In genomic region chr22:17726006-17726405, GRCh38 we compare ENCODE assay signal across 8 cellular contexts. TPM values are rescaled to one million over a fixed set of nuclear protein-coding genes. Genes with fewer than 3 reads are reported as not detected.
DNase-seq lines count a peak whose midpoint lies in the region; ATAC-seq and TF ChIP-seq lines count a peak whose summit lies in the region.
"Not testable (repeated sequence)": the region's sequence is repeated elsewhere in the genome, so short reads cannot be mapped to it uniquely, and the experiment has no call there.

No MANE protein-coding gene starts in this region.

- H3K27me3 Mint-ChIP-seq in activated naive CD4-positive, alpha-beta T cell treated with anti-CD3 and anti-CD28 coated beads, Interleukin-2, amount 50 U/mL, for 24 hours; osteocyte (ENCODE audit: unreplicated experiment): not testable (repeated sequence)

- not testable (repeated sequence) for TF ChIP-seq CTCF in AG04450 (IDR thresholded peaks at IDR 0.05; ENCODE audit: low read depth, low read length); IMR-90 (conservative IDR thresholded peaks at IDR 0.05; ENCODE audit: low read depth, low read length); dorsolateral prefrontal cortex (IDR thresholded peaks at IDR 0.05 in 54 of 56, conservative IDR thresholded peaks at IDR 0.05 in 2 of 56; ENCODE audit: low read depth in 1 of 56, partially characterized antibody in 56 of 56); heart left ventricle (IDR thresholded peaks at IDR 0.05); osteocyte (IDR thresholded peaks at IDR 0.05); thoracic aorta (IDR thresholded peaks at IDR 0.05)

- not testable (repeated sequence) for H3K4me3 Mint-ChIP-seq in activated naive CD4-positive, alpha-beta T cell treated with anti-CD3 and anti-CD28 coated beads, Interleukin-2, amount 50 U/mL, for 24 hours
- peak overlapping the region; percentile 43 for H3K4me3 Mint-ChIP-seq in osteocyte (ENCODE audit: unreplicated experiment)

- not testable (repeated sequence) for H2AFZ ChIP-seq in IMR-90 (replicated peaks; ENCODE audit: low read length, poor library complexity); mesenchymal stem cell (ENCODE audit: low read depth, low read length)

- in situ Hi-C loops in IMR-90 (cut with MboI; ENCODE audit: low sequenced_read_pairs) = loop anchor here (10.0 kb wide), 1 partner anchor 161 kb away; the partner anchor contains the start of gene SLC25A18

- not testable (repeated sequence) for H4K20me1 ChIP-seq in IMR-90 (ENCODE audit: insufficient read depth, low read length)

- peak overlapping the region in 1 of 2 experiments; percentile 54; a peak in 3 of 4 replicates for H4K8ac ChIP-seq in IMR-90 (ENCODE audit: low read depth in 2 of 2, low read length in 2 of 2)
- H4K8ac ChIP-seq in mesenchymal stem cell (ENCODE audit: low read length) = not testable (repeated sequence)

- peak overlapping the region; percentile 29; the same call in 1 of the 2 replicates for H3K4me2 ChIP-seq in IMR-90 (ENCODE audit: low read depth, low read length)
- not testable (repeated sequence) for H3K4me2 ChIP-seq in mesenchymal stem cell (ENCODE audit: low read length, poor library complexity, severe bottlenecking)

- intact Hi-C loops in IMR-90 (cut with micrococcal nuclease) (loop anchor here (2.0 kb wide), 1 partner anchor 87 kb away; the partner anchor contains the start of gene BCL2L13), dorsolateral prefrontal cortex (cut with DNase I) (loop anchor here in 1 of 2 donors (10.0 kb wide), 1 partner anchor 91 kb away; the partner anchor contains the start of gene BCL2L13), heart left ventricle (cut with DNase I) (loop anchor here in 2 of 10 donors (10.0 kb wide), 1 partner anchor 171 kb away; no protein-coding TSS in a partner anchor)

- not testable (repeated sequence) for H3K4me3 ChIP-seq in AG04450 (ENCODE audit: low read depth, low read length); IMR-90 (ENCODE audit: insufficient read depth, low read depth, low read length); dorsolateral prefrontal cortex; heart left ventricle; mesenchymal stem cell (ENCODE audit: insufficient read depth in 1 of 2, low read depth in 1 of 2, low read length in 2 of 2); thoracic aorta

- ATAC-seq in IMR-90 (ENCODE audit: low read depth); heart left ventricle; thoracic aorta (ENCODE audit: insufficient number of reproducible peaks, low FRiP score, low read depth): not testable (repeated sequence)

- H3K36me3 ChIP-seq in IMR-90 (ENCODE audit: control insufficient read depth, insufficient read depth, low read length) = peaks cover 25% of the 10 kb centered on the region
- peaks cover 0 to 49% (median 42%) of the 10 kb centered on the region in 9 donors for H3K36me3 ChIP-seq in heart left ventricle
- H3K36me3 ChIP-seq in mesenchymal stem cell (ENCODE audit: control insufficient read depth in 1 of 2, insufficient read depth in 2 of 2, low read depth in 1 of 2, low read length in 2 of 2) = peaks cover 26 to 58% of the 10 kb centered on the region in 2 experiments
- H3K36me3 ChIP-seq in thoracic aorta = peaks cover 16% of the 10 kb centered on the region

- peak overlapping the region; percentile 48 for H2BK120ac ChIP-seq in IMR-90 (ENCODE audit: low read depth, low read length)
- not testable (repeated sequence) for H2BK120ac ChIP-seq in mesenchymal stem cell (ENCODE audit: low read depth, low read length)

- not testable (repeated sequence) for TF ChIP-seq RAD21 in IMR-90 (IDR thresholded peaks at IDR 0.05; ENCODE audit: low read length)

- peak overlapping the region; percentile 36 for H3K9ac ChIP-seq in IMR-90 (ENCODE audit: low read depth, low read length)
- not testable (repeated sequence) for H3K9ac ChIP-seq in mesenchymal stem cell (ENCODE audit: low read length)

- POLR2A ChIA-PET in AG04450 (lab: Yijun Ruan, JAX); IMR-90 (lab: Charles Lee; ENCODE audit: unreplicated experiment): not testable (repeated sequence)

- H4K91ac ChIP-seq in IMR-90 (ENCODE audit: insufficient read depth, low read depth, low read length) (peak overlapping the region; percentile 70), mesenchymal stem cell (ENCODE audit: low read length) (peak overlapping the region; percentile 39)

- not testable (repeated sequence) for DNase-seq in AG04450 (ENCODE audit: low read depth, low spot score); IMR-90; dorsolateral prefrontal cortex; heart left ventricle; mesenchymal stem cell; osteocyte (ENCODE audit: extremely low spot score, unreplicated experiment); thoracic aorta (ENCODE audit: low spot score)

- H3K9me3 ChIP-seq in AG04450 (ENCODE audit: control insufficient read depth, insufficient read depth, low read length); IMR-90 (ENCODE audit: control insufficient read depth, insufficient read depth, low read length); heart left ventricle; mesenchymal stem cell (ENCODE audit: control insufficient read depth, low read length); thoracic aorta: not testable (repeated sequence)

- peak overlapping the region; percentile 32 for H2AK5ac ChIP-seq in IMR-90 (ENCODE audit: low read depth, low read length)
- peak overlapping the region; percentile 53 for H2AK5ac ChIP-seq in mesenchymal stem cell (ENCODE audit: low read length, severe bottlenecking)

- peaks cover 22 to 51% of the 10 kb centered on the region in 2 experiments for H3K79me1 ChIP-seq in IMR-90 (ENCODE audit: low read depth in 1 of 2, low read length in 2 of 2)
- H3K79me1 ChIP-seq in mesenchymal stem cell (replicated peaks; ENCODE audit: low read length, poor library complexity, severe bottlenecking) = peaks cover 22% of the 10 kb centered on the region

- peak overlapping the region; percentile 48 for H3K27ac Mint-ChIP-seq in activated naive CD4-positive, alpha-beta T cell treated with anti-CD3 and anti-CD28 coated beads, Interleukin-2, amount 50 U/mL, for 24 hours
- peak overlapping the region; percentile 95 for H3K27ac Mint-ChIP-seq in osteocyte (ENCODE audit: unreplicated experiment)

- not testable (repeated sequence) for BruUV-seq in IMR-90 (replicated peaks; lab: Mats Ljungman, UMichigan)

- peaks cover 16% of the 10 kb centered on the region for H3K4me1 Mint-ChIP-seq in activated naive CD4-positive, alpha-beta T cell treated with anti-CD3 and anti-CD28 coated beads, Interleukin-2, amount 50 U/mL, for 24 hours
- H3K4me1 Mint-ChIP-seq in osteocyte (ENCODE audit: unreplicated experiment) = peaks cover 64% of the 10 kb centered on the region

- H3K14ac ChIP-seq in IMR-90 (replicated peaks; ENCODE audit: low read depth, low read length) = peak overlapping the region; percentile 23
- H3K14ac ChIP-seq in mesenchymal stem cell (ENCODE audit: low read length in 2 of 2) = not testable (repeated sequence)

- not testable (repeated sequence) for H3K27me3 ChIP-seq in AG04450 (ENCODE audit: control insufficient read depth, insufficient read depth, low read length); IMR-90 (ENCODE audit: control insufficient read depth, insufficient read depth, low read length); dorsolateral prefrontal cortex; heart left ventricle; mesenchymal stem cell (ENCODE audit: control insufficient read depth in 1 of 2, insufficient read depth in 1 of 2, low read length in 2 of 2); thoracic aorta (replicated peaks; ENCODE audit: insufficient read depth)

- not testable (repeated sequence) for H2BK12ac ChIP-seq in mesenchymal stem cell (ENCODE audit: low read length in 2 of 2)

- not testable (repeated sequence) for H3K36me3 Mint-ChIP-seq in activated naive CD4-positive, alpha-beta T cell treated with anti-CD3 and anti-CD28 coated beads, Interleukin-2, amount 50 U/mL, for 24 hours
- H3K36me3 Mint-ChIP-seq in osteocyte (ENCODE audit: unreplicated experiment) = peaks cover 33% of the 10 kb centered on the region

- WGBS in IMR-90 (ENCODE audit: extremely low coverage in 2 of 2, insufficient read length in 1 of 2), 2 experiments = 95% methylated on average over 7 of the region's 9 CpGs; no CpG with 5 or more reads in 1 of the 2 experiments
- 87 to 95% (median 91%) methylated on average over 9 of the region's 9 CpGs for WGBS in heart left ventricle, 4 donors
- WGBS in mesenchymal stem cell = 86% methylated on average over 9 of the region's 9 CpGs

- H3K23ac ChIP-seq in IMR-90 (ENCODE audit: low read depth, low read length); mesenchymal stem cell (ENCODE audit: low read length in 2 of 2): not testable (repeated sequence)

- dilution Hi-C loops in IMR-90 (cut with HindIII; ENCODE audit: low sequenced_read_pairs, unreplicated experiment) = not testable (repeated sequence)

- peaks cover 32% of the 10 kb centered on the region for H3K9me1 ChIP-seq in IMR-90 (ENCODE audit: insufficient read depth, low read length)

- H3K9me3 Mint-ChIP-seq in activated naive CD4-positive, alpha-beta T cell treated with anti-CD3 and anti-CD28 coated beads, Interleukin-2, amount 50 U/mL, for 24 hours; osteocyte (ENCODE audit: unreplicated experiment): not testable (repeated sequence)

- CTCF ChIA-PET in AG04450 (lab: Charles Lee) = interaction anchor here (1.0 kb wide), 1 partner anchor 16 kb away, joined by 3 read pairs; no protein-coding TSS in a partner anchor
- CTCF ChIA-PET in IMR-90 (lab: Yijun Ruan, JAX) = not testable (repeated sequence)

- peak overlapping the region; percentile 59 for H4K5ac ChIP-seq in IMR-90 (ENCODE audit: low read depth, low read length)

- not testable (repeated sequence) for TF ChIP-seq POLR2A in IMR-90 (IDR thresholded peaks at IDR 0.05; ENCODE audit: low read depth, low read length); heart left ventricle (IDR thresholded peaks at IDR 0.05)

- H2BK5ac ChIP-seq in IMR-90 (ENCODE audit: low read depth, low read length, poor library complexity, severe bottlenecking) = peak overlapping the region; percentile 62
- H2BK5ac ChIP-seq in mesenchymal stem cell (ENCODE audit: low read depth, low read length, poor library complexity, severe bottlenecking) = not testable (repeated sequence)

- peak overlapping the region; percentile 60 for H3K18ac ChIP-seq in IMR-90 (ENCODE audit: low read depth, low read length)
- peak overlapping the region; percentile 21 to 42 for H3K18ac ChIP-seq in mesenchymal stem cell (ENCODE audit: low read depth in 1 of 2, low read length in 2 of 2)

- H3K56ac ChIP-seq in IMR-90 (ENCODE audit: extremely low read depth, insufficient read depth, low read length) = peak overlapping the region; percentile 37

- H3K4me1 ChIP-seq in IMR-90 (ENCODE audit: control insufficient read depth, insufficient read depth, low read length) = peaks cover 29% of the 10 kb centered on the region
- H3K4me1 ChIP-seq in heart left ventricle = peaks cover 0 to 42% (median 9%) of the 10 kb centered on the region in 12 donors
- H3K4me1 ChIP-seq in mesenchymal stem cell (ENCODE audit: control insufficient read depth, insufficient read depth, low read depth, low read length) = peaks cover 12% of the 10 kb centered on the region
- H3K4me1 ChIP-seq in thoracic aorta (ENCODE audit: control insufficient read depth in 1 of 2, low read depth in 2 of 2) = peaks cover 17 to 35% of the 10 kb centered on the region in 2 donors

- H2BK20ac ChIP-seq in IMR-90 (ENCODE audit: low read depth, low read length) = peak overlapping the region; percentile 60; the same call in 1 of the 2 replicates

- H3K4ac ChIP-seq in IMR-90 (ENCODE audit: low read depth, low read length) = peak overlapping the region; percentile 84
- not testable (repeated sequence) for H3K4ac ChIP-seq in mesenchymal stem cell (ENCODE audit: low read depth in 1 of 2, low read length in 2 of 2)

- not testable (repeated sequence) for H2AK9ac ChIP-seq in IMR-90 (replicated peaks; ENCODE audit: low read depth, low read length, poor library complexity)

- H2BK15ac ChIP-seq in IMR-90 (ENCODE audit: low read depth, low read length) = peak overlapping the region; percentile 45; the same call in 2 of the 3 replicates
- not testable (repeated sequence) for H2BK15ac ChIP-seq in mesenchymal stem cell (ENCODE audit: low read depth, poor library complexity, severe bottlenecking)

- H3K27ac ChIP-seq in AG04450 (ENCODE audit: low read depth, low read length) = peak overlapping the region; percentile 70
- peak overlapping the region; percentile 93 for H3K27ac ChIP-seq in IMR-90 (ENCODE audit: insufficient read depth, low read length)
- peak overlapping the region in 41 of 59 donors; percentile 43 to 91 (median 83) for H3K27ac ChIP-seq in dorsolateral prefrontal cortex
- H3K27ac ChIP-seq in heart left ventricle = peak overlapping the region; percentile 13 to 93 (median 82)
- H3K27ac ChIP-seq in mesenchymal stem cell (ENCODE audit: low read length, poor library complexity, severe bottlenecking) = peak overlapping the region; percentile 76
- H3K27ac ChIP-seq in thoracic aorta = peak overlapping the region; percentile 38 to 74

RNA-seq across cellular contexts. Expression of gene BID, which starts 48.3 kb away (rescaled TPM):
- polyA plus RNA-seq in AG04450 (2011; rRNA removed) (65.3 and 88.5 TPM in 2 replicates), IMR-90 (2012; rRNA removed) (240 and 272 TPM in 2 replicates), heart left ventricle (10 to 100 TPM; 24.6 to 59.2 TPM)
- 40.2 and 48.6 TPM in 2 replicates for polyA minus RNA-seq in AG04450 (2011; rRNA and poly(A)+ RNA removed)
- total RNA-seq in IMR-90 (2012; rRNA removed) (59.4 and 69.5 TPM in 2 replicates), dorsolateral prefrontal cortex (10 to 100 TPM; 14.9 to 53.3 (median 31.3) TPM), heart left ventricle (10 to 100 TPM in 7 of 9 donors, 1 to 10 TPM in 2; 7.8 to 27.8 (median 15.8) TPM), osteocyte (8.4 and 11.6 TPM in 2 replicates), thoracic aorta (10 to 100 TPM; 13.5 to 18.1 TPM)
- polyA plus RNA-seq in IMR-90 (2012; cell fraction: cytosol; rRNA removed) = 79.6 and 204 TPM in 2 replicates
- polyA plus RNA-seq in IMR-90 (2012; cell fraction: nucleus; rRNA removed; ENCODE audit: low replicate concordance) = 82.1 and 146 TPM in 2 replicates
- polyA plus RNA-seq in mesenchymal stem cell (2013, experiment 1 of 2) = 25.7 TPM
- 25.8 TPM for polyA plus RNA-seq in mesenchymal stem cell (2013, experiment 2 of 2)
